8 cellular contexts compared by ENCODE assay signal in genomic region chr19:34963531-34964406, GRCh38. TPM values are rescaled to one million over a fixed set of nuclear protein-coding genes. Genes with fewer than 3 reads are reported as not detected.
A peak's percentile ranks its signal among the peaks of the same experiment; 100 is the strongest.
DNase-seq lines count a peak whose midpoint lies in the region; ATAC-seq and TF ChIP-seq lines count a peak whose summit lies in the region.

Gene ZNF792 (minus strand): TSS chr19:34964229. CDS start chr19:34963662, 567 bp downstream.

- peaks cover 19 to 21% of the 10 kb centered on the region in 2 experiments for H3K4me1 ChIP-seq in neutrophil (ENCODE audit: control insufficient read depth in 1 of 2, insufficient read depth in 1 of 2, low read depth in 1 of 2, low read length in 1 of 2)
- H3K4me1 ChIP-seq in tibial nerve: peaks cover 0 to 23% (median 14%) of the 10 kb centered on the region in 4 donors

- H3K27ac ChIP-seq in neutrophil: no peak within 1 kb of the TSS
- H3K27ac ChIP-seq in tibial nerve: peak within 1 kb of the TSS in 3 of 4 donors; percentile 2 to 66 (median 58)

- TF ChIP-seq CTCF in AG10803 (conservative IDR thresholded peaks at IDR 0.05; ENCODE audit: low read length): no peak
- TF ChIP-seq CTCF in neutrophil (IDR thresholded peaks at IDR 0.05): no peak
- TF ChIP-seq CTCF in tibial nerve (IDR thresholded peaks at IDR 0.05): no peak

- peak; percentile 80 for ATAC-seq in GM19025 (IDR thresholded peaks at IDR 0.05; ENCODE audit: low read depth, unreplicated experiment)

- H3K9me3 ChIP-seq in neutrophil (peaks cover 15% of the 10 kb centered on the region), tibial nerve (peaks cover 0 to 41% (median 3%) of the 10 kb centered on the region in 4 donors)

- peaks cover 10% of the 10 kb centered on the region for H3K36me3 ChIP-seq in neutrophil
- peaks cover 5 to 30% (median 18%) of the 10 kb centered on the region in 3 donors for H3K36me3 ChIP-seq in tibial nerve

- 1 to 4% methylated on average over 18 to 42 of the region's 80 CpGs for WGBS in tibial nerve, 2 donors

- H3K4me3 ChIP-seq in AG10803 (ENCODE audit: low read length) (peak within 1 kb of the TSS; percentile 80), neutrophil (ENCODE audit: low read depth in 1 of 2, low read length in 1 of 2) (peak within 1 kb of the TSS; percentile 71 to 78), tibial nerve (peak within 1 kb of the TSS; percentile 77 to 96 (median 89))

- peak in 1 of 2 donors; percentile 32 for TF ChIP-seq EP300 in tibial nerve (IDR thresholded peaks at IDR 0.05)

- peak; percentile 26 for DNase-seq in AG10803 (ENCODE audit: low read depth)
- peak; percentile 34 for DNase-seq in HS-27A (ENCODE audit: low read depth)
- peak; percentile 68 for DNase-seq in RKO (ENCODE audit: low spot score)
- peak; percentile 54 for DNase-seq in activated naive CD4-positive, alpha-beta T cell treated with Interleukin-2 at 50 U/mL for 16 hours
- peak; percentile 17 for DNase-seq in globus pallidus (ENCODE audit: low spot score)
- DNase-seq in tibial nerve (ENCODE audit: low spot score in 2 of 2): peak; percentile 21 to 23

- no peak for TF ChIP-seq POLR2A in tibial nerve (IDR thresholded peaks at IDR 0.05)

- H3K27me3 ChIP-seq in neutrophil (peaks cover 37% of the 10 kb centered on the region), tibial nerve (no peaks in the 10 kb centered on the region)

RNA-seq across cellular contexts. Expression of gene ZNF792, which starts in this region (rescaled TPM):
- total RNA-seq in tibial nerve: 1 to 10 TPM; 2.3 to 7.1 (median 5.5) TPM

Comparison
In these comparisons a context has a peak if more than half of its experiments do, and no peak if none do; other contexts are left out.
1. DNase-seq: peak in every context shown above with its lines; median percentile 68 in RKO; 54 in activated naive CD4-positive, alpha-beta T cell treated with Interleukin-2 at 50 U/mL for 16 hours; 34 in HS-27A; 26 in AG10803; 22 in tibial nerve; 17 in globus pallidus.